In the genomic region with DNA sequence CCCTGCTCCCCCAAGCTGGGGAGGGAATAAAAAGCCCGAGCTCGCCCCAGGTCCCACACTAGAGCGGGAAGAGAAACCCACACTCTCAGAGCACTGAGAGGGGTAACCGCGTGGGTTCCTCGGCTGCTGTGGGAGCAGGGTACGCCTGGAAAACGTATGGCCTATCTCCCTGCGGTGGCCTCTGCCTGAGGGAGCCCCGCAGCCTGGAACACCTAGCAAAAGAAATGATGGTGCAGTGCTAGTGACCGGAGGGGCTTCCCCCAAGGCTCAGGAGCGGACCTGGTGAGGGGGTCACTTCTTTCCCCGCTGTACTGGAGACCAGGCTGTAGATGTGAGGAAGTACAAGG, we compare ENCODE assay signal across 22 cellular contexts. TPM values are rescaled to one million over a fixed set of nuclear protein-coding genes. Genes with fewer than 3 reads are reported as not detected.
"Had no signal": no experiment of that assay in that cellular context is flagged by ENCODE, and none has a peak within 500 bp of the region (broad histone marks: within the 10 kb centered on the region; RNA-seq: fewer than 3 reads in every experiment).

No MANE protein-coding gene starts in this region.

- H3K9me3 ChIP-seq: right atrium auricular region, testis had no signal

- H3K27ac Mint-ChIP-seq: activated CD4-positive, alpha-beta memory T cell treated with anti-CD3 and anti-CD28 coated beads, Interleukin-2, amount 10 ng/mL, durations not matched to agents 7 days and 5 days; activated CD4-positive, alpha-beta T cell treated with anti-CD3 and anti-CD28 coated beads for 36 hours; activated naive CD4-positive, alpha-beta T cell treated with anti-CD3 and anti-CD28 coated beads, Interleukin-2, amount 10 ng/mL, durations not matched to agents 7 days and 5 days; activated T-cell treated with anti-CD3 and anti-CD28 coated beads, Interleukin-2, amount 50 U/mL, for 24 hours; naive thymus-derived CD8-positive, alpha-beta T cell; T-helper 1 cell treated with Interleukin-12 subunit alpha and Interleukin-12 subunit beta and Interleukin-4 antibody, amounts not matched to agents 30 μg/mL and 1 μg/mL, for 36 hours had no signal

- FAIRE-seq: endothelial cell of umbilical vein had no signal

- H3K4me1 ChIP-seq: esophagus squamous epithelium, right atrium auricular region, testis had no signal

- H3K4me1 Mint-ChIP-seq: activated CD4-positive, alpha-beta memory T cell treated with anti-CD3 and anti-CD28 coated beads, Interleukin-2, amount 10 ng/mL, durations not matched to agents 7 days and 5 days; activated CD4-positive, alpha-beta T cell treated with anti-CD3 and anti-CD28 coated beads for 36 hours; activated naive CD4-positive, alpha-beta T cell treated with anti-CD3 and anti-CD28 coated beads, Interleukin-2, amount 10 ng/mL, durations not matched to agents 7 days and 5 days; naive thymus-derived CD8-positive, alpha-beta T cell had no signal

- H3K36me3 ChIP-seq: esophagus squamous epithelium, right atrium auricular region had no signal

- ATAC-seq: activated CD4-positive, alpha-beta T cell treated with anti-CD3 and anti-CD28 coated beads for 36 hours had no signal

- H3K4me3 ChIP-seq: coronary artery, esophagus squamous epithelium, right atrium auricular region had no signal

- H3K27ac ChIP-seq: coronary artery, esophagus squamous epithelium, right atrium auricular region, testis had no signal

- H3K27me3 Mint-ChIP-seq: activated CD4-positive, alpha-beta memory T cell treated with anti-CD3 and anti-CD28 coated beads, Interleukin-2, amount 10 ng/mL, durations not matched to agents 7 days and 5 days; activated CD4-positive, alpha-beta T cell treated with anti-CD3 and anti-CD28 coated beads for 36 hours; activated naive CD4-positive, alpha-beta T cell treated with anti-CD3 and anti-CD28 coated beads, Interleukin-2, amount 10 ng/mL, durations not matched to agents 7 days and 5 days; activated T-cell treated with anti-CD3 and anti-CD28 coated beads, Interleukin-2, amount 50 U/mL, for 24 hours had no signal

- H3K36me3 Mint-ChIP-seq: activated naive CD4-positive, alpha-beta T cell treated with anti-CD3 and anti-CD28 coated beads, Interleukin-2, amount 10 ng/mL, durations not matched to agents 7 days and 5 days; naive thymus-derived CD8-positive, alpha-beta T cell had no signal

- H3K27me3 ChIP-seq: esophagus squamous epithelium, right atrium auricular region, testis had no signal

- DNase-seq: activated CD4-positive, alpha-beta memory T cell treated with anti-CD3 and anti-CD28 coated beads, Interleukin-2, amount 10 ng/mL, durations not matched to agents 7 days and 5 days; activated CD4-positive, alpha-beta T cell treated with anti-CD3 and anti-CD28 coated beads for 36 hours; activated naive CD4-positive, alpha-beta T cell treated with anti-CD3 and anti-CD28 coated beads, Interleukin-2, amount 10 ng/mL, durations not matched to agents 7 days and 5 days; activated T-cell treated with anti-CD3 and anti-CD28 coated beads, Interleukin-2, amount 50 U/mL, for 24 hours; effector CD8-positive, alpha-beta T cell; esophagus squamous epithelium; glutamatergic neuron; naive thymus-derived CD8-positive, alpha-beta T cell; stimulated activated CD4-positive, alpha-beta T cell treated with anti-CD3 and anti-CD28 coated beads, Interleukin-4, amount 100 ng/mL, for 24 hours; stimulated activated naive CD4-positive, alpha-beta T cell treated with Interleukin-2 at 50 U/mL for 16 hours; testis had no signal

- H3K4me3 Mint-ChIP-seq: activated CD4-positive, alpha-beta memory T cell treated with anti-CD3 and anti-CD28 coated beads, Interleukin-2, amount 10 ng/mL, durations not matched to agents 7 days and 5 days; activated CD4-positive, alpha-beta T cell treated with anti-CD3 and anti-CD28 coated beads for 36 hours; activated naive CD4-positive, alpha-beta T cell treated with anti-CD3 and anti-CD28 coated beads, Interleukin-2, amount 10 ng/mL, durations not matched to agents 7 days and 5 days; activated T-cell treated with anti-CD3 and anti-CD28 coated beads, Interleukin-2, amount 50 U/mL, for 24 hours; naive thymus-derived CD8-positive, alpha-beta T cell; T-helper 1 cell treated with Interleukin-12 subunit alpha and Interleukin-12 subunit beta and Interleukin-4 antibody, amounts not matched to agents 30 μg/mL and 1 μg/mL, for 36 hours had no signal

- H3K9me3 Mint-ChIP-seq: activated CD4-positive, alpha-beta memory T cell treated with anti-CD3 and anti-CD28 coated beads, Interleukin-2, amount 10 ng/mL, durations not matched to agents 7 days and 5 days had no signal

RNA-seq across cellular contexts. Expression of gene OR4N2, which starts 2.5 kb away (rescaled TPM):
- total RNA-seq: activated CD4-positive, alpha-beta memory T cell treated with anti-CD3 and anti-CD28 coated beads, Interleukin-2, amount 10 ng/mL, durations not matched to agents 7 days and 5 days; activated CD4-positive, alpha-beta T cell treated with anti-CD3 and anti-CD28 coated beads for 36 hours; endothelial cell of umbilical vein; esophagus squamous epithelium; fibroblast of villous mesenchyme; kidney epithelial cell; lower leg skin; naive thymus-derived CD8-positive, alpha-beta T cell; posterior vena cava; right atrium auricular region; skeletal muscle tissue; ureter had no signal
- polyA plus RNA-seq: adipose tissue; endothelial cell of umbilical vein; naive thymus-derived CD8-positive, alpha-beta T cell had no signal

RNA-seq across cellular contexts. Expression of gene OR4M1, which starts 27.8 kb away (rescaled TPM):
- total RNA-seq: activated CD4-positive, alpha-beta memory T cell treated with anti-CD3 and anti-CD28 coated beads, Interleukin-2, amount 10 ng/mL, durations not matched to agents 7 days and 5 days; activated CD4-positive, alpha-beta T cell treated with anti-CD3 and anti-CD28 coated beads for 36 hours; endothelial cell of umbilical vein; esophagus squamous epithelium; fibroblast of villous mesenchyme; kidney epithelial cell; lower leg skin; naive thymus-derived CD8-positive, alpha-beta T cell; posterior vena cava; right atrium auricular region; skeletal muscle tissue; ureter had no signal
- polyA plus RNA-seq: adipose tissue; endothelial cell of umbilical vein; naive thymus-derived CD8-positive, alpha-beta T cell had no signal

RNA-seq across cellular contexts. Expression of gene OR4Q3, which starts 57.7 kb away (rescaled TPM):
- total RNA-seq: activated CD4-positive, alpha-beta memory T cell treated with anti-CD3 and anti-CD28 coated beads, Interleukin-2, amount 10 ng/mL, durations not matched to agents 7 days and 5 days; activated CD4-positive, alpha-beta T cell treated with anti-CD3 and anti-CD28 coated beads for 36 hours; endothelial cell of umbilical vein; esophagus squamous epithelium; fibroblast of villous mesenchyme; kidney epithelial cell; lower leg skin; naive thymus-derived CD8-positive, alpha-beta T cell; posterior vena cava; right atrium auricular region; skeletal muscle tissue; ureter had no signal
- polyA plus RNA-seq: adipose tissue; endothelial cell of umbilical vein; naive thymus-derived CD8-positive, alpha-beta T cell had no signal
